In the genomic region with DNA sequence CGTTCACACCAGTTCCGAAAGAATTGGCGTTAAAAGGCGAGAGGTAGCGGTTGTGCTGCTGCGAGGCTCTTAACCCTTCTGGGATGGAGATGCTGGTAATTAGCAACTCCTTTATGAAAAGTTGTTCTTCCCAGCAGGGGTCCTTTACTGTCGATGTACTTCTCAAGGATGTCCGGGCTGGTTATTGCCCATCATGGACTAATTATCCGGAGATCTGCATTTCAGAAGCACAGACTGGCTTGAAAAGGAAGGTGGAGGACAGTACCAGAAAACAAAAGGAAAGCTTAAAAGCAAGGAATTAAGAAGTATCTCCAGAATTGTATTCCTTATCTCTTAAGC, we compare ENCODE assay signal across 8 cellular contexts. TPM values are rescaled to one million over a fixed set of nuclear protein-coding genes. Genes with fewer than 3 reads are reported as not detected.
DNase-seq lines count a peak whose midpoint lies in the region; ATAC-seq, FAIRE-seq and TF ChIP-seq lines count a peak whose summit lies in the region.

No MANE protein-coding gene starts in this region.

- no peak for TF ChIP-seq CTCF in thoracic aorta (IDR thresholded peaks at IDR 0.05)

- H3K27ac ChIP-seq in thoracic aorta, result peak overlapping the region; percentile 84 to 91

- POLR2A ChIA-PET in activated CD4-positive, alpha-beta memory T cell treated with anti-CD3 and anti-CD28 coated beads, Interleukin-2, amount 10 ng/mL, durations not matched to agents 7 days and 5 days (lab: Charles Lee), result interaction anchor here (0.9 kb wide), 1 partner anchor 11 kb away, joined by 3 read pairs; no protein-coding TSS in a partner anchor

- no peaks in the 10 kb centered on the region for H3K9me3 ChIP-seq in thoracic aorta

- H3K4me1 Mint-ChIP-seq in activated CD4-positive, alpha-beta T cell treated with anti-CD3 and anti-CD28 coated beads, Interleukin-2, amount 10 ng/mL, durations not matched to agents 24 days and 14 days, result peaks cover 47% of the 10 kb centered on the region
- H3K4me1 Mint-ChIP-seq in activated CD4-positive, alpha-beta memory T cell treated with anti-CD3 and anti-CD28 coated beads, Interleukin-2, amount 10 ng/mL, durations not matched to agents 7 days and 5 days, result peaks cover 27% of the 10 kb centered on the region
- H3K4me1 Mint-ChIP-seq in immature natural killer cell, result peaks cover 14 to 17% of the 10 kb centered on the region in 2 donors

- FAIRE-seq in RCC 7860 (lab: Jason Lieb, UNC), result no peak

- intact Hi-C loops in activated CD4-positive, alpha-beta T cell treated with anti-CD3 and anti-CD28 coated beads, Interleukin-2, amount 10 ng/mL, durations not matched to agents 24 days and 14 days (cut with micrococcal nuclease), result loop anchor here (1.0 to 10.0 kb wide), 4 partner anchors 105 to 269 kb away; a partner anchor contains a TSS

- peak overlapping the region; percentile 89 for H3K27ac Mint-ChIP-seq in activated CD4-positive, alpha-beta T cell treated with anti-CD3 and anti-CD28 coated beads, Interleukin-2, amount 10 ng/mL, durations not matched to agents 24 days and 14 days
- H3K27ac Mint-ChIP-seq in activated CD4-positive, alpha-beta memory T cell treated with anti-CD3 and anti-CD28 coated beads, Interleukin-2, amount 10 ng/mL, durations not matched to agents 7 days and 5 days, result peak overlapping the region; percentile 9
- no peak overlapping the region for H3K27ac Mint-ChIP-seq in immature natural killer cell

- H3K27me3 Mint-ChIP-seq in activated CD4-positive, alpha-beta T cell treated with anti-CD3 and anti-CD28 coated beads, Interleukin-2, amount 10 ng/mL, durations not matched to agents 24 days and 14 days, result peaks cover 13% of the 10 kb centered on the region
- peaks cover 27% of the 10 kb centered on the region for H3K27me3 Mint-ChIP-seq in activated CD4-positive, alpha-beta memory T cell treated with anti-CD3 and anti-CD28 coated beads, Interleukin-2, amount 10 ng/mL, durations not matched to agents 7 days and 5 days
- H3K27me3 Mint-ChIP-seq in immature natural killer cell (ENCODE audit: low read depth in 3 of 3), result peaks cover 13 to 28% (median 20%) of the 10 kb centered on the region in 3 donors

- ATAC-seq in thoracic aorta (ENCODE audit: insufficient number of reproducible peaks, low FRiP score, low read depth) (no peak), HG02885 (IDR thresholded peaks at IDR 0.05; ENCODE audit: poor library complexity, unreplicated experiment) (no peak)

- H3K27me3 ChIP-seq in thoracic aorta (replicated peaks; ENCODE audit: insufficient read depth), result no peaks in the 10 kb centered on the region

- no peak for DNase-seq in activated CD4-positive, alpha-beta T cell treated with anti-CD3 and anti-CD28 coated beads, Interleukin-2, amount 10 ng/mL, durations not matched to agents 24 days and 14 days
- DNase-seq in activated CD4-positive, alpha-beta T cell treated with anti-CD3 and anti-CD28 coated beads, Interleukin-2, amount 50 U/mL, for 48 hours, result no peak
- no peak for DNase-seq in activated CD4-positive, alpha-beta memory T cell treated with anti-CD3 and anti-CD28 coated beads, Interleukin-2, amount 10 ng/mL, durations not matched to agents 7 days and 5 days
- DNase-seq in immature natural killer cell (no peak), thoracic aorta (ENCODE audit: low spot score) (no peak), amniotic stem cell (lab: John Stamatoyannopoulos, UW) (no peak), RCC 7860 (ENCODE audit: low spot score) (no peak)

- peak overlapping the region; percentile 93 for H3K4me3 Mint-ChIP-seq in activated CD4-positive, alpha-beta T cell treated with anti-CD3 and anti-CD28 coated beads, Interleukin-2, amount 10 ng/mL, durations not matched to agents 24 days and 14 days
- H3K4me3 Mint-ChIP-seq in activated CD4-positive, alpha-beta memory T cell treated with anti-CD3 and anti-CD28 coated beads, Interleukin-2, amount 10 ng/mL, durations not matched to agents 7 days and 5 days, result peak overlapping the region; percentile 77
- H3K4me3 Mint-ChIP-seq in immature natural killer cell, result peak overlapping the region; percentile 69 to 79 (median 78)

- H3K36me3 ChIP-seq in thoracic aorta, result no peaks in the 10 kb centered on the region

- H3K36me3 Mint-ChIP-seq in activated CD4-positive, alpha-beta T cell treated with anti-CD3 and anti-CD28 coated beads, Interleukin-2, amount 10 ng/mL, durations not matched to agents 24 days and 14 days (ENCODE audit: low read depth), result peaks cover 36% of the 10 kb centered on the region
- H3K36me3 Mint-ChIP-seq in activated CD4-positive, alpha-beta memory T cell treated with anti-CD3 and anti-CD28 coated beads, Interleukin-2, amount 10 ng/mL, durations not matched to agents 7 days and 5 days (ENCODE audit: low read depth), result peaks cover 18% of the 10 kb centered on the region
- no peaks in the 10 kb centered on the region for H3K36me3 Mint-ChIP-seq in immature natural killer cell

- no peaks in the 10 kb centered on the region for H3K9me3 Mint-ChIP-seq in activated CD4-positive, alpha-beta T cell treated with anti-CD3 and anti-CD28 coated beads, Interleukin-2, amount 10 ng/mL, durations not matched to agents 24 days and 14 days
- no peaks in the 10 kb centered on the region for H3K9me3 Mint-ChIP-seq in activated CD4-positive, alpha-beta memory T cell treated with anti-CD3 and anti-CD28 coated beads, Interleukin-2, amount 10 ng/mL, durations not matched to agents 7 days and 5 days
- H3K9me3 Mint-ChIP-seq in immature natural killer cell, result no peaks in the 10 kb centered on the region

- CTCF ChIA-PET in activated CD4-positive, alpha-beta memory T cell treated with anti-CD3 and anti-CD28 coated beads, Interleukin-2, amount 10 ng/mL, durations not matched to agents 7 days and 5 days (lab: Charles Lee), result interaction anchor here (0.7 kb wide), 1 partner anchor 538 kb away, joined by 4 read pairs; no protein-coding TSS in a partner anchor

- H3K4me1 ChIP-seq in thoracic aorta (ENCODE audit: control insufficient read depth in 1 of 2, low read depth in 2 of 2), result peaks cover 11 to 23% of the 10 kb centered on the region in 2 donors

- peak overlapping the region; percentile 97 for H3K4me3 ChIP-seq in thoracic aorta

RNA-seq across cellular contexts. Expression of a gene that starts 1.4 kb away (rescaled TPM):
- 135 and 138 TPM in 2 replicates for total RNA-seq in activated CD4-positive, alpha-beta T cell treated with anti-CD3 and anti-CD28 coated beads, Interleukin-2, amount 10 ng/mL, durations not matched to agents 24 days and 14 days
- 10 to 100 TPM; 56.2 to 58.1 TPM for total RNA-seq in activated CD4-positive, alpha-beta memory T cell treated with anti-CD3 and anti-CD28 coated beads, Interleukin-2, amount 10 ng/mL, durations not matched to agents 7 days and 5 days
- polyA plus RNA-seq in immature natural killer cell, result under 1 TPM in 1 of 3 donors, not detected in 2; 0.41 TPM
- 10 to 100 TPM; 32.2 to 35.8 TPM for total RNA-seq in thoracic aorta

Comparison
In these comparisons a context has a peak if more than half of its experiments do, and no peak if none do; other contexts are left out.
1. H3K27ac Mint-ChIP-seq: peak in activated CD4-positive, alpha-beta T cell treated with anti-CD3 and anti-CD28 coated beads, Interleukin-2, amount 10 ng/mL, durations not matched to agents 24 days and 14 days (single experiment) and activated CD4-positive, alpha-beta memory T cell treated with anti-CD3 and anti-CD28 coated beads, Interleukin-2, amount 10 ng/mL, durations not matched to agents 7 days and 5 days (single experiment); none in immature natural killer cell (0 of 6).
2. Peak in every context shown above with its lines, with median percentiles within 50 percentile points of each other: H3K4me3 Mint-ChIP-seq.